ENCODE assay signal across 9 cellular contexts in the genomic region with DNA sequence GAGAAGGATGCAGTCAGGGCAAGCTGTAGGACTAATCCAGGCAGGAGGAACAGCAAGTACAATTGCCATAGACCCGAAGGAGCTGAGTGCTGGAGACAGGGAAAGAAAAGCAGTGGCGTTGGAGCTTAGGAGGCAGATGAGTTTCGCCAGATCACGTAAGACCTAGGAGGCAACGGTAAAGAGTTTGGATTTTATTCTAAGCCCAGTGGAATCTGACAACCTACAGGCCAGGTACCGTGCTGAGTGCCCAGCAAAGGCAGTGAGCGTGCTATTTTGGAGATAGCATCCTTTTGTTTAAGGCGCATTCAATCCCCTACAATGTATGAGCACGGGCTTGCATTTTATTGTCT. TPM values are rescaled to one million over a fixed set of nuclear protein-coding genes. Genes with fewer than 3 reads are reported as not detected.
DNase-seq lines count a peak whose midpoint lies in the region; ATAC-seq and TF ChIP-seq lines count a peak whose summit lies in the region.
"Had no signal": no experiment of that assay in that cellular context is flagged by ENCODE, and none has a peak within 500 bp of the region (broad histone marks: within the 10 kb centered on the region; RNA-seq: fewer than 3 reads in every experiment).

No MANE protein-coding gene starts in this region.

- H3K4me1 Mint-ChIP-seq in T-cell (peaks cover 8 to 15% (median 14%) of the 10 kb centered on the region in 3 donors), osteocyte (ENCODE audit: unreplicated experiment) (peaks cover 40% of the 10 kb centered on the region)

- ATAC-seq in T-cell (replicated peaks in 1 of 4) (no peak), mucosa of descending colon (no peak), HG02973 (IDR thresholded peaks at IDR 0.05; ENCODE audit: unreplicated experiment) (no peak)

- H3K9me3 Mint-ChIP-seq in T-cell (no peaks in the 10 kb centered on the region), osteocyte (ENCODE audit: unreplicated experiment) (no peaks in the 10 kb centered on the region)

- H3K4me3 ChIP-seq in HEK293 (ENCODE audit: low read depth, low read length) (peak overlapping the region; percentile 70), fibroblast of villous mesenchyme (ENCODE audit: low read depth, low read length) (peak overlapping the region; percentile 60), mucosa of descending colon (no peak overlapping the region)

- H3K27me3 Mint-ChIP-seq in T-cell (peaks cover 51 to 60% of the 10 kb centered on the region in 2 donors), osteocyte (ENCODE audit: unreplicated experiment) (no peaks in the 10 kb centered on the region)

- POLR2A ChIA-PET in HEK293 (lab: Yijun Ruan, JAX) (interaction anchor here (2.0 kb wide), 1 partner anchor 71 kb away, joined by 14 read pairs; the partner anchor contains the start of gene STX8), T-cell (lab: Charles Lee) (no interaction called here)

- intact Hi-C loops in mucosa of descending colon (cut with DNase I, micrococcal nuclease): no loop called here

- H3K36me3 ChIP-seq in HEK293 (ENCODE audit: control insufficient read depth in 2 of 2, insufficient read depth in 1 of 2, low read length in 2 of 2) (no peaks in the 10 kb centered on the region; a peak in 1 of 3 replicates), mucosa of descending colon (ENCODE audit: low read depth) (no peaks in the 10 kb centered on the region)
- H3K36me3 ChIP-seq: sigmoid colon had no signal

- TF ChIP-seq CTCF in HEK293 (tag by site-specific recombination; IDR thresholded peaks at IDR 0.05) (no peak), fibroblast of villous mesenchyme (IDR thresholded peaks at IDR 0.05; ENCODE audit: insufficient read depth, low read depth, low read length) (no peak), osteocyte (IDR thresholded peaks at IDR 0.05) (no peak), mucosa of descending colon (IDR thresholded peaks at IDR 0.05) (no peak)

- H3K4me1 ChIP-seq in HEK293 (ENCODE audit: control insufficient read depth, insufficient read depth, low read length): peaks cover 11% of the 10 kb centered on the region
- H3K4me1 ChIP-seq in mucosa of descending colon (ENCODE audit: low read depth): peaks cover 5% of the 10 kb centered on the region
- H3K4me1 ChIP-seq: testis had no signal

- H3K9me3 ChIP-seq in HEK293 (ENCODE audit: control insufficient read depth, insufficient read depth, low read depth, low read length) (no peaks in the 10 kb centered on the region), mucosa of descending colon (no peaks in the 10 kb centered on the region)
- H3K9me3 ChIP-seq: sigmoid colon, testis had no signal

- DNase-seq in T-cell (no peak), fibroblast of villous mesenchyme (ENCODE audit: low read depth) (no peak), osteocyte (ENCODE audit: extremely low spot score, unreplicated experiment) (no peak), mucosa of descending colon (no peak), ureter (ENCODE audit: low spot score) (no peak)
- DNase-seq: sigmoid colon had no signal

- H3K27ac ChIP-seq in HEK293 (ENCODE audit: extremely low read depth, low read depth, low read length): peak overlapping the region; percentile 85; the same call in 1 of the 2 replicates
- H3K27ac ChIP-seq: testis had no signal

- no peaks in the 10 kb centered on the region for H3K36me3 Mint-ChIP-seq in T-cell
- H3K36me3 Mint-ChIP-seq in osteocyte (ENCODE audit: unreplicated experiment): no peaks in the 10 kb centered on the region

- H3K4me3 Mint-ChIP-seq in T-cell: peak overlapping the region; percentile 44 to 77 (median 63)
- H3K4me3 Mint-ChIP-seq in osteocyte (ENCODE audit: unreplicated experiment): peak overlapping the region; percentile 78

- CTCF ChIA-PET in HEK293 (lab: Yijun Ruan, JAX): interaction anchor here (0.8 to 2.3 kb wide), 4 partner anchors 28 to 99 kb away, joined by 3 to 17 read pairs (median 3); partner anchors contain the start of gene CFAP52
- CTCF ChIA-PET in T-cell (lab: Charles Lee): no interaction called here

- H3K27ac Mint-ChIP-seq in T-cell: no peak overlapping the region
- H3K27ac Mint-ChIP-seq in osteocyte (ENCODE audit: unreplicated experiment): peak overlapping the region; percentile 58

TF ChIP-seq in HEK293, 187 proteins besides CTCF, POLR2A, EP300 and RAD21 (continues in another document):
- no peak for TF ChIP-seq ZXDB (tag by site-specific recombination; IDR thresholded peaks at IDR 0.05)
- no peak for TF ChIP-seq HIC1 (tag by site-specific recombination; IDR thresholded peaks at IDR 0.05)
- TF ChIP-seq ZBTB17 (tag by site-specific recombination; IDR thresholded peaks at IDR 0.05): peak; percentile 2; the same call in 1 of the 2 replicates
- no peak for TF ChIP-seq SALL2 (tag by site-specific recombination; IDR thresholded peaks at IDR 0.05; ENCODE audit: borderline replicate concordance)
- TF ChIP-seq ZNF561 (tag by site-specific recombination; IDR thresholded peaks at IDR 0.05; ENCODE audit: borderline replicate concordance): no peak
- TF ChIP-seq ZNF202 (tag by site-specific recombination; IDR thresholded peaks at IDR 0.05; ENCODE audit: borderline replicate concordance): no peak
- TF ChIP-seq, protein P1, sequence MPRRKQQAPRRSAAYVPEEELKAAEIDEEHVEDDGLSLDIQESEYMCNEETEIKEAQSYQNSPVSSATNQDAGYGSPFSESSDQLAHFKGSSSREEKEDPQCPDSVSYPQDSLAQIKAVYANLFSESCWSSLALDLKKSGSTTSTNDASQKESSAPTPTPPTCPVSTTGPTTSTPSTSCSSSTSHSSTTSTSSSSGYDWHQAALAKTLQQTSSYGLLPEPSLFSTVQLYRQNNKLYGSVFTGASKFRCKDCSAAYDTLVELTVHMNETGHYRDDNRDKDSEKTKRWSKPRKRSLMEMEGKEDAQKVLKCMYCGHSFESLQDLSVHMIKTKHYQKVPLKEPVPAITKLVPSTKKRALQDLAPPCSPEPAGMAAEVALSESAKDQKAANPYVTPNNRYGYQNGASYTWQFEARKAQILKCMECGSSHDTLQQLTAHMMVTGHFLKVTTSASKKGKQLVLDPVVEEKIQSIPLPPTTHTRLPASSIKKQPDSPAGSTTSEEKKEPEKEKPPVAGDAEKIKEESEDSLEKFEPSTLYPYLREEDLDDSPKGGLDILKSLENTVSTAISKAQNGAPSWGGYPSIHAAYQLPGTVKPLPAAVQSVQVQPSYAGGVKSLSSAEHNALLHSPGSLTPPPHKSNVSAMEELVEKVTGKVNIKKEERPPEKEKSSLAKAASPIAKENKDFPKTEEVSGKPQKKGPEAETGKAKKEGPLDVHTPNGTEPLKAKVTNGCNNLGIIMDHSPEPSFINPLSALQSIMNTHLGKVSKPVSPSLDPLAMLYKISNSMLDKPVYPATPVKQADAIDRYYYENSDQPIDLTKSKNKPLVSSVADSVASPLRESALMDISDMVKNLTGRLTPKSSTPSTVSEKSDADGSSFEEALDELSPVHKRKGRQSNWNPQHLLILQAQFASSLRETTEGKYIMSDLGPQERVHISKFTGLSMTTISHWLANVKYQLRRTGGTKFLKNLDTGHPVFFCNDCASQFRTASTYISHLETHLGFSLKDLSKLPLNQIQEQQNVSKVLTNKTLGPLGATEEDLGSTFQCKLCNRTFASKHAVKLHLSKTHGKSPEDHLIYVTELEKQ (tag by site-specific recombination; IDR thresholded peaks at IDR 0.05; ENCODE audit: borderline replicate concordance): no peak
- TF ChIP-seq MEIS1 (CRISPR knock-in tag; IDR thresholded peaks at IDR 0.05; ENCODE audit: borderline replicate concordance): no peak
- TF ChIP-seq ZNF112 (tag by site-specific recombination; IDR thresholded peaks at IDR 0.05): no peak
- TF ChIP-seq KLF17 (tag by site-specific recombination; IDR thresholded peaks at IDR 0.05): no peak
- TF ChIP-seq ZNF629 (tag by site-specific recombination; IDR thresholded peaks at IDR 0.05): no peak

RNA-seq across cellular contexts. Expression of gene USP43, which starts 1.2 kb away (rescaled TPM):
- total RNA-seq in T-cell (under 1 TPM; 0.16 to 0.35 (median 0.23) TPM), fibroblast of villous mesenchyme (not detected in 2 replicates), osteocyte (3.8 TPM in 2 replicates), mucosa of descending colon (10 to 100 TPM in 2 of 3 donors, 1 to 10 TPM in 1; 7.2 to 18.4 (median 13.6) TPM), ureter (7.6 TPM)
